In the genomic region with DNA sequence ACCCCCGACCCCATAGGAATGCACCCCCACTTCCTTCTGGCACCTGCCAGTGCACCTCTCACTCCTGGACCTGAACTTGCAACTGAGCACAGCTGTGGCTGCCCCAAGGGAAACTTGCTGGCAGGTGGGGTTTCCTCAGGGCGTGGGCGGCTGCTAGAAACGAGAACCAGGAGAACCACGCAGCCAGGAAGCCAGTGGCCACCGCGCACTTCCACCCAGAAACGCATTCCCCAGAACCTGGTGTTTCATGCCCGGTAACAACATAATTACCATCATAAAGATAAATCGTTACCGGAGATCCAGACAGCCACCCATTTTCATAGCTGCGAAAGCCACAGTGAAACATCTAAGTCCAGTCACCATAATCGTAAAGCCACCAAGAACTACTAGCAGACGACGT, we compare ENCODE assay signal across 8 cellular contexts.
DNase-seq lines count a peak whose midpoint lies in the region; ATAC-seq and TF ChIP-seq lines count a peak whose summit lies in the region.

No MANE protein-coding gene starts in this region.

- H4K8ac ChIP-seq in trophoblast cell (ENCODE audit: low read depth, low read length): no peak overlapping the region

- no peak overlapping the region for H2BK5ac ChIP-seq in trophoblast cell (ENCODE audit: low read depth, low read length, poor library complexity)

- no peak for TF ChIP-seq CTCF in Loucy (conservative IDR thresholded peaks at IDR 0.05; ENCODE audit: low read length)

- no peak overlapping the region for H2BK120ac ChIP-seq in trophoblast cell (ENCODE audit: insufficient read depth, low read length, poor library complexity)

- H3K36me3 ChIP-seq in Loucy (ENCODE audit: insufficient read depth, low read length) (peaks cover 15% of the 10 kb centered on the region; the same call in 1 of the 2 replicates), trophoblast cell (ENCODE audit: control insufficient read depth in 1 of 2, insufficient read depth in 2 of 2, low read length in 2 of 2) (peaks cover 8 to 10% of the 10 kb centered on the region in 2 experiments)

- DNase-seq in activated naive CD4-positive, alpha-beta T cell treated with anti-CD3 and anti-CD28 coated beads, Interleukin-2, amount 50 U/mL, for 16 hours: peak; percentile 68
- peak; percentile 52 to 59 for DNase-seq in stimulated activated CD8-positive, alpha-beta memory T cell treated with anti-CD3 and anti-CD28 coated beads, Interleukin-2, amount 100 ng/mL, for 48 hours (ENCODE audit: low read depth in 2 of 2)
- DNase-seq in NCI-H2029 (lab: John Stamatoyannopoulos, UW) (no peak), trophoblast cell (no peak), NCI-H226 (no peak)

- H4K91ac ChIP-seq in trophoblast cell (ENCODE audit: low read depth, low read length): no peak overlapping the region

- H3K9me3 ChIP-seq in Loucy (ENCODE audit: insufficient read depth, low read depth, low read length): no peaks in the 10 kb centered on the region
- no peaks in the 10 kb centered on the region for H3K9me3 ChIP-seq in trophoblast cell (ENCODE audit: insufficient read depth, low read depth, low read length)

- H3K9ac ChIP-seq in Loucy (ENCODE audit: low read depth, low read length, poor library complexity, severe bottlenecking): no peak overlapping the region
- no peak overlapping the region for H3K9ac ChIP-seq in trophoblast cell (ENCODE audit: low read length)

- H3K27me3 ChIP-seq in Loucy (ENCODE audit: insufficient read depth, low read length, poor library complexity, severe bottlenecking): no peaks in the 10 kb centered on the region
- H3K27me3 ChIP-seq in trophoblast cell (ENCODE audit: insufficient read depth, low read length): no peaks in the 10 kb centered on the region

- H3K79me1 ChIP-seq in trophoblast cell (ENCODE audit: low read length): no peaks in the 10 kb centered on the region

- H4K20me1 ChIP-seq in Loucy (ENCODE audit: insufficient read depth, low read length, poor library complexity, severe bottlenecking): peaks cover 11% of the 10 kb centered on the region

- peaks cover 33% of the 10 kb centered on the region; the same call in 1 of the 2 replicates for H3K79me2 ChIP-seq in Loucy (ENCODE audit: insufficient read depth, low read length)
- H3K79me2 ChIP-seq in trophoblast cell (ENCODE audit: control insufficient read depth, insufficient read depth, low read length, poor library complexity): no peaks in the 10 kb centered on the region

- H3K14ac ChIP-seq in trophoblast cell (ENCODE audit: low read length): no peak overlapping the region

- no peaks in the 10 kb centered on the region for H3K9me2 ChIP-seq in Loucy (replicated peaks; ENCODE audit: low read depth, low read length)

- peaks cover 6% of the 10 kb centered on the region; the same call in 1 of the 2 replicates for H3F3A ChIP-seq in Loucy (ENCODE audit: low read depth)

- H3K4me3 ChIP-seq in Loucy (ENCODE audit: low read length, poor library complexity, severe bottlenecking): no peak overlapping the region
- no peak overlapping the region for H3K4me3 ChIP-seq in trophoblast cell (ENCODE audit: low read depth, low read length)

- no CpG with 5 or more reads among the region's 15 CpGs for WGBS in trophoblast cell (ENCODE audit: extremely low coverage, insufficient coverage, insufficient read length)

- H3K4me1 ChIP-seq in Loucy (ENCODE audit: insufficient read depth, low read length, poor library complexity, severe bottlenecking) (peaks cover 44% of the 10 kb centered on the region), trophoblast cell (ENCODE audit: control insufficient read depth in 1 of 2, insufficient read depth in 2 of 2, low read length in 2 of 2) (peaks cover 0 to 4% of the 10 kb centered on the region in 2 experiments)

- H3K27ac ChIP-seq in trophoblast cell (ENCODE audit: low read depth, low read length): no peak overlapping the region

- H2AFZ ChIP-seq in Loucy (ENCODE audit: low read length) (no peak overlapping the region), trophoblast cell (ENCODE audit: insufficient read depth, low read length, poor library complexity) (no peak overlapping the region)

- no peak overlapping the region for H2AK5ac ChIP-seq in trophoblast cell (ENCODE audit: low read length)

- H4K12ac ChIP-seq in trophoblast cell (ENCODE audit: low read depth, low read length): no peak overlapping the region

- H3K4ac ChIP-seq in trophoblast cell (ENCODE audit: low read depth, low read length): no peak overlapping the region

- ATAC-seq in GM19372 (IDR thresholded peaks at IDR 0.05; ENCODE audit: low read depth, unreplicated experiment) (peak; percentile 47), HG02981 (IDR thresholded peaks at IDR 0.05; ENCODE audit: unreplicated experiment) (no peak)

- H3K4me2 ChIP-seq in Loucy (ENCODE audit: low read depth, low read length, poor library complexity, severe bottlenecking) (peak overlapping the region; percentile 41), trophoblast cell (ENCODE audit: low read length) (no peak overlapping the region)

- no peak overlapping the region for H3K23ac ChIP-seq in trophoblast cell (ENCODE audit: low read length)

- no peak overlapping the region for H3K18ac ChIP-seq in trophoblast cell (ENCODE audit: low read length)

- no peak overlapping the region for H2BK12ac ChIP-seq in trophoblast cell (ENCODE audit: low read length)

Comparison
In these comparisons a context has a peak if more than half of its experiments do, and no peak if none do; other contexts are left out.
1. DNase-seq: peak in activated naive CD4-positive, alpha-beta T cell treated with anti-CD3 and anti-CD28 coated beads, Interleukin-2, amount 50 U/mL, for 16 hours (single experiment) and stimulated activated CD8-positive, alpha-beta memory T cell treated with anti-CD3 and anti-CD28 coated beads, Interleukin-2, amount 100 ng/mL, for 48 hours (2 of 2); none in NCI-H2029 (single experiment), trophoblast cell (0 of 2) and NCI-H226 (single experiment).